ENCODE assay signal across 18 cellular contexts in the genomic region with DNA sequence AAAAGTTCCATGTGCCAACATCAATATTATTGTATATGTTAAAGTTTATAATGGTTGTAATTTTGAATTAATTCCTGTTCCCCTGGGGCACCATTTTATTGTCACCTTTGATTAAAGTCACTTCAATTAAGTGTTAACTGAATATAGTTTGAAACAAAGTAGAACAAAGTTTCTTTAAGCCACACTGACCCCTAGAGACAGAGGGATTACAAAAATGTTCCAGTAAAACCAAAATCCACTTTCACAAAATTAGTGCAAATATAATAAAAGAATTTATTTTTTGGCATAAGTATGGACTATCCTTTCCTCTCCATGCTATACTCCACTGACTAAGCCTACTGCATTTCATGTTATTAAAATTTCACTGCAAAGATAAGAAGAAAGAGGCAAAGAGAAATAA.
DNase-seq lines count a peak whose midpoint lies in the region; ATAC-seq, FAIRE-seq and TF ChIP-seq lines count a peak whose summit lies in the region.
"Had no signal": no experiment of that assay in that cellular context is flagged by ENCODE, and none has a peak within 500 bp of the region (broad histone marks: within the 10 kb centered on the region; RNA-seq: fewer than 3 reads in every experiment).

No MANE protein-coding gene starts in this region.

- H3K36me3 ChIP-seq in K562 (ENCODE audit: control insufficient read depth, insufficient read depth, low read length) = no peaks in the 10 kb centered on the region
- H3K36me3 ChIP-seq: HAP-1 had no signal

- no peak for TF ChIP-seq EP300 in K562 (IDR thresholded peaks at IDR 0.05; ENCODE audit: low read length)

- no peak overlapping the region for H3K27ac Mint-ChIP-seq in osteocyte (ENCODE audit: unreplicated experiment)
- H3K27ac Mint-ChIP-seq: activated CD8-positive, alpha-beta T cell treated with anti-CD3 and anti-CD28 coated beads, Interleukin-2, amount 10 ng/mL, durations not matched to agents 7 days and 5 days; activated T-helper 2 cell treated with anti-CD3 and anti-CD28 coated beads, Interferon-gamma antibody, Interleukin-2, Interleukin-4, amounts not matched to agents 10 μg/mL and 5 μg/mL and 100 μg/mL, durations not matched to agents 14 hours and 24 hours and 36 hours; CD8-positive, alpha-beta T cell had no signal

- H3K4me1 Mint-ChIP-seq in osteocyte (ENCODE audit: unreplicated experiment) = no peaks in the 10 kb centered on the region

- no peak overlapping the region for H3K27ac ChIP-seq in K562 (ENCODE audit: extremely low read depth, low read depth, low read length)
- H3K27ac ChIP-seq: skin epidermis had no signal

- DNase-seq in NCI-H748 (lab: John Stamatoyannopoulos, UW; ENCODE audit: unreplicated experiment) (peak; percentile 17), NCI-H748 treated with DMSO at 0.1 percent for 48 hours (lab: John Stamatoyannopoulos, UW) (no peak), LNCaP clone FGC (ENCODE audit: low read depth) (no peak), K562 (ENCODE audit: extremely low read depth in 1 of 4, low spot score in 3 of 4) (no peak), osteocyte (ENCODE audit: extremely low spot score, unreplicated experiment) (no peak)
- no peak for DNase-seq in stimulated activated CD4-positive, alpha-beta T cell treated with anti-CD3 and anti-CD28 coated beads, Interleukin-15, amount 100 ng/mL, for 24 hours
- DNase-seq: activated CD8-positive, alpha-beta T cell treated with anti-CD3 and anti-CD28 coated beads, Interleukin-2, amount 10 ng/mL, durations not matched to agents 7 days and 5 days; CD8-positive, alpha-beta T cell; NCI-H2227 treated with DMSO at 0.1 percent for 48 hours; occipital lobe; stimulated activated naive CD4-positive, alpha-beta T cell treated with Interleukin-2 at 50 U/mL for 16 hours had no signal

- peaks cover 1% of the 10 kb centered on the region for H3K27me3 Mint-ChIP-seq in osteocyte (ENCODE audit: unreplicated experiment)

- no peak for ATAC-seq in K562
- no peak for ATAC-seq in HG03025 (IDR thresholded peaks at IDR 0.05; ENCODE audit: low FRiP score, unreplicated experiment)
- ATAC-seq in HG03432 (IDR thresholded peaks at IDR 0.05; ENCODE audit: unreplicated experiment) = no peak
- ATAC-seq: activated CD8-positive, alpha-beta T cell treated with anti-CD3 and anti-CD28 coated beads, Interleukin-2, amount 10 ng/mL, durations not matched to agents 7 days and 5 days; CD8-positive, alpha-beta T cell had no signal

- no TSS peak for BruUV-seq in K562 (replicated peaks; lab: Mats Ljungman, UMichigan)

- peak; percentile 16 to 61; a peak in 2 of 4 replicates for TF ChIP-seq RAD21 in K562 (CRISPR knock-in tag; conservative IDR thresholded peaks at IDR 0.05 in 1 of 2, IDR thresholded peaks at IDR 0.05 in 1 of 2)

- POLR2A ChIA-PET in K562 (lab: Yijun Ruan, JAX) = no interaction called here

- no peaks in the 10 kb centered on the region for H3K79me2 ChIP-seq in K562 (ENCODE audit: control insufficient read depth, insufficient read depth, low read length)

- H3K9ac ChIP-seq in K562 (ENCODE audit: insufficient read depth in 1 of 2, low read depth in 2 of 2, low read length in 2 of 2) = no peak overlapping the region

- no peaks in the 10 kb centered on the region for H3K27me3 ChIP-seq in K562 (ENCODE audit: control insufficient read depth in 2 of 2, insufficient read depth in 2 of 2, low read length in 2 of 2)

- TF ChIP-seq POLR2A in K562 (conservative IDR thresholded peaks at IDR 0.05) = no peak

- H2AFZ ChIP-seq in K562 (ENCODE audit: low read depth, low read length) = no peak overlapping the region

- H3K36me3 Mint-ChIP-seq in osteocyte (ENCODE audit: unreplicated experiment) = no peaks in the 10 kb centered on the region

- H3K9me3 Mint-ChIP-seq in osteocyte (ENCODE audit: unreplicated experiment) = peaks cover 12% of the 10 kb centered on the region

- no peaks in the 10 kb centered on the region for H3K4me1 ChIP-seq in K562 (replicated peaks in 1 of 2; ENCODE audit: control insufficient read depth in 2 of 2, insufficient read depth in 2 of 2, low read length in 2 of 2)
- H3K4me1 ChIP-seq: HAP-1 had no signal

- no peak overlapping the region for H3K4me2 ChIP-seq in K562 (ENCODE audit: insufficient read depth, low read length)

- in situ Hi-C loops in K562 (cut with MboI) = no loop called here

- H3K9me1 ChIP-seq in K562 (ENCODE audit: control insufficient read depth, insufficient read depth, low read length) = no peaks in the 10 kb centered on the region

- H4K20me1 ChIP-seq in K562 (replicated peaks; ENCODE audit: control insufficient read depth, insufficient read depth, low read length) = no peaks in the 10 kb centered on the region

- no peak for FAIRE-seq in K562 (lab: Jason Lieb, UNC)
- FAIRE-seq: colon, endothelial cell of umbilical vein had no signal

- H3K4me3 Mint-ChIP-seq in osteocyte (ENCODE audit: unreplicated experiment) = no peak overlapping the region
- H3K4me3 Mint-ChIP-seq: activated CD8-positive, alpha-beta T cell treated with anti-CD3 and anti-CD28 coated beads, Interleukin-2, amount 10 ng/mL, durations not matched to agents 7 days and 5 days; CD8-positive, alpha-beta T cell had no signal

- H3K9me3 ChIP-seq in K562 (replicated peaks; ENCODE audit: control insufficient read depth, insufficient read depth, low read depth, low read length) = no peaks in the 10 kb centered on the region
- H3K9me3 ChIP-seq: HAP-1 had no signal

- H3K4me3 ChIP-seq in LNCaP clone FGC (ENCODE audit: low read depth, low read length) (no peak overlapping the region), K562 (no peak overlapping the region)
- H3K4me3 ChIP-seq: HAP-1, skin epidermis had no signal

- CTCF ChIA-PET in K562 (lab: Yijun Ruan, JAX; ENCODE audit: low intra/inter-chr PET ratio) = no interaction called here

- TF ChIP-seq CTCF in LNCaP clone FGC (IDR thresholded peaks at IDR 0.05; ENCODE audit: control insufficient read depth, extremely low read depth, insufficient read depth) (peak; percentile 63), K562 (IDR thresholded peaks at IDR 0.05 in 2 of 3, conservative IDR thresholded peaks at IDR 0.05 in 1 of 3; ENCODE audit: insufficient read depth in 2 of 3, low read depth in 1 of 3, low read length in 3 of 3) (peak in 1 of 3 experiments; percentile 38; a peak in 2 of 6 replicates), osteocyte (IDR thresholded peaks at IDR 0.05) (peak; percentile 56)

- intact Hi-C loops in K562 (cut with micrococcal nuclease) = no loop called here

TF ChIP-seq in K562, 482 proteins besides CTCF, POLR2A, EP300 and RAD21:
- TF ChIP-seq BRCA1 (IDR thresholded peaks at IDR 0.05) (no peak), BRCA1 (CRISPR knock-in tag; IDR thresholded peaks at IDR 0.05) (no peak), PHB (CRISPR knock-in tag; IDR thresholded peaks at IDR 0.05) (no peak), KAT2B (IDR thresholded peaks at IDR 0.05; ENCODE audit: low read depth, low read length) (no peak), EHMT2 (IDR thresholded peaks at IDR 0.05) (no peak), HNRNPUL1 (IDR thresholded peaks at IDR 0.05; ENCODE audit: low read length) (no peak), PURB (CRISPR knock-in tag; IDR thresholded peaks at IDR 0.05; ENCODE audit: low read depth) (no peak), TRIM24 (IDR thresholded peaks at IDR 0.05) (no peak), XRCC4 (IDR thresholded peaks at IDR 0.05; ENCODE audit: extremely low read depth, insufficient read depth, insufficient read length) (no peak), GABPB1 (CRISPR knock-in tag; IDR thresholded peaks at IDR 0.05) (no peak), SMAD3 (CRISPR knock-in tag; conservative IDR thresholded peaks at IDR 0.05) (no peak)
- TF ChIP-seq, protein P1, sequence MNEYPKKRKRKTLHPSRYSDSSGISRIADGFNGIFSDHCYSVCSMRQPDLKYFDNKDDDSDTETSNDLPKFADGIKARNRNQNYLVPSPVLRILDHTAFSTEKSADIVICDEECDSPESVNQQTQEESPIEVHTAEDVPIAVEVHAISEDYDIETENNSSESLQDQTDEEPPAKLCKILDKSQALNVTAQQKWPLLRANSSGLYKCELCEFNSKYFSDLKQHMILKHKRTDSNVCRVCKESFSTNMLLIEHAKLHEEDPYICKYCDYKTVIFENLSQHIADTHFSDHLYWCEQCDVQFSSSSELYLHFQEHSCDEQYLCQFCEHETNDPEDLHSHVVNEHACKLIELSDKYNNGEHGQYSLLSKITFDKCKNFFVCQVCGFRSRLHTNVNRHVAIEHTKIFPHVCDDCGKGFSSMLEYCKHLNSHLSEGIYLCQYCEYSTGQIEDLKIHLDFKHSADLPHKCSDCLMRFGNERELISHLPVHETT (CRISPR knock-in tag; conservative IDR thresholded peaks at IDR 0.05 in 1 of 2, IDR thresholded peaks at IDR 0.05 in 1 of 2) = no peak
- TF ChIP-seq, protein P2, sequence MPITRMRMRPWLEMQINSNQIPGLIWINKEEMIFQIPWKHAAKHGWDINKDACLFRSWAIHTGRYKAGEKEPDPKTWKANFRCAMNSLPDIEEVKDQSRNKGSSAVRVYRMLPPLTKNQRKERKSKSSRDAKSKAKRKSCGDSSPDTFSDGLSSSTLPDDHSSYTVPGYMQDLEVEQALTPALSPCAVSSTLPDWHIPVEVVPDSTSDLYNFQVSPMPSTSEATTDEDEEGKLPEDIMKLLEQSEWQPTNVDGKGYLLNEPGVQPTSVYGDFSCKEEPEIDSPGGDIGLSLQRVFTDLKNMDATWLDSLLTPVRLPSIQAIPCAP (CRISPR knock-in tag; IDR thresholded peaks at IDR 0.05; ENCODE audit: borderline replicate concordance) = no peak
- TF ChIP-seq, protein P3, sequence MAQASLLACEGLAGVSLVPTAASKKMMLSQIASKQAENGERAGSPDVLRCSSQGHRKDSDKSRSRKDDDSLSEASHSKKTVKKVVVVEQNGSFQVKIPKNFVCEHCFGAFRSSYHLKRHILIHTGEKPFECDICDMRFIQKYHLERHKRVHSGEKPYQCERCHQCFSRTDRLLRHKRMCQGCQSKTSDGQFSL (CRISPR knock-in tag; IDR thresholded peaks at IDR 0.05) = no peak
- TF ChIP-seq, protein P3 (tag; IDR thresholded peaks at IDR 0.05) = no peak
- TF ChIP-seq, protein P4, sequence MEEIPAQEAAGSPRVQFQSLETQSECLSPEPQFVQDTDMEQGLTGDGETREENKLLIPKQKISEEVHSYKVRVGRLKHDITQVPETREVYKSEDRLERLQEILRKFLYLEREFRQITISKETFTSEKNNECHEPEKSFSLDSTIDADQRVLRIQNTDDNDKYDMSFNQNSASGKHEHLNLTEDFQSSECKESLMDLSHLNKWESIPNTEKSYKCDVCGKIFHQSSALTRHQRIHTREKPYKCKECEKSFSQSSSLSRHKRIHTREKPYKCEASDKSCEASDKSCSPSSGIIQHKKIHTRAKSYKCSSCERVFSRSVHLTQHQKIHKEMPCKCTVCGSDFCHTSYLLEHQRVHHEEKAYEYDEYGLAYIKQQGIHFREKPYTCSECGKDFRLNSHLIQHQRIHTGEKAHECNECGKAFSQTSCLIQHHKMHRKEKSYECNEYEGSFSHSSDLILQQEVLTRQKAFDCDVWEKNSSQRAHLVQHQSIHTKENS (CRISPR knock-in tag; IDR thresholded peaks at IDR 0.05) = no peak
